ENCODE assay signal across 13 cellular contexts in the genomic region with DNA sequence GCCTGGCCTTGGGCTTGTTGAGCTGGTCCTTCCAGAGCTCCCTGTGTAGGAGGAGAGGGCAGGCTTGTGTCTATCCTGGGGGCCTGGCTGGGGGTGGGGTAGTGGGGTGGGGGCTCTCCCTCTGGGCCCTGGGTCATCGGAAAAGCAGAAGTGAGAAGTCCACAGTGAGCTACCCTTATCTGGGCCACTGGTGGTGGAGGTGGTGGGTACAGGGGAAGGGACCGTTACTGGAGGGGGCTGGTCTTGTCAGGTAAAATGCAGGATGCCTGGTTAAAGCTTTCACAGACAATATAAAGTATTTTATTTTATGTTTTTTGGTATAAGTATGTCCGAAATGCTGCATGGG. TPM values are rescaled to one million over a fixed set of nuclear protein-coding genes. Genes with fewer than 3 reads are reported as not detected.
DNase-seq lines count a peak whose midpoint lies in the region; ATAC-seq and TF ChIP-seq lines count a peak whose summit lies in the region.
"Had no signal": no experiment of that assay in that cellular context is flagged by ENCODE, and none has a peak within 500 bp of the region (broad histone marks: within the 10 kb centered on the region; RNA-seq: fewer than 3 reads in every experiment).

No MANE protein-coding gene starts in this region.

- no peaks in the 10 kb centered on the region for H3K36me3 Mint-ChIP-seq in Calu3 (ENCODE audit: insufficient read depth, unreplicated experiment)

- H3K9me2 ChIP-seq in DOHH2 (replicated peaks; ENCODE audit: control insufficient read depth, low read length): no peaks in the 10 kb centered on the region

- intact Hi-C loops in adrenal gland (cut with DNase I): no loop called here
- intact Hi-C loops in Calu3 (cut with micrococcal nuclease; ENCODE audit: unreplicated experiment): no loop called here
- intact Hi-C loops in posterior vena cava (cut with DNase I): no loop called here

- H3K9me3 ChIP-seq in DOHH2 (ENCODE audit: control insufficient read depth, insufficient read depth, low read length): no peaks in the 10 kb centered on the region
- H3K9me3 ChIP-seq in adrenal gland (replicated peaks in 1 of 3): no peaks in the 10 kb centered on the region

- H3K27ac Mint-ChIP-seq in Calu3 (ENCODE audit: unreplicated experiment): no peak overlapping the region
- H3K27ac Mint-ChIP-seq: progenitor cell of endocrine pancreas had no signal

- DNase-seq in adrenal gland (no peak), foreskin keratinocyte (no peak), Calu3 (no peak), posterior vena cava (ENCODE audit: low spot score) (no peak), left lobe of liver (ENCODE audit: low spot score) (no peak)
- DNase-seq: NCI-H2029 had no signal

- peaks cover 99% of the 10 kb centered on the region for H3K27me3 Mint-ChIP-seq in Calu3 (ENCODE audit: unreplicated experiment)

- H3K27me3 ChIP-seq in DOHH2 (ENCODE audit: control insufficient read depth, low read length): no peaks in the 10 kb centered on the region
- H3K27me3 ChIP-seq in adrenal gland: no peaks in the 10 kb centered on the region
- no peaks in the 10 kb centered on the region for H3K27me3 ChIP-seq in foreskin keratinocyte

- no peak overlapping the region for H3K4me3 Mint-ChIP-seq in Calu3 (ENCODE audit: low read depth, unreplicated experiment)

- peak overlapping the region; percentile 83 for H3K4me3 ChIP-seq in DOHH2 (ENCODE audit: low read length)
- H3K4me3 ChIP-seq in adrenal gland: no peak overlapping the region

- peak; percentile 29 for ATAC-seq in GM19438 (IDR thresholded peaks at IDR 0.05; ENCODE audit: low read depth, unreplicated experiment)
- peak; percentile 28 for ATAC-seq in HG03108 (IDR thresholded peaks at IDR 0.05; ENCODE audit: unreplicated experiment)
- ATAC-seq in foreskin keratinocyte: no peak
- no peak for ATAC-seq in left lobe of liver

- no peaks in the 10 kb centered on the region for H3K36me3 ChIP-seq in DOHH2 (ENCODE audit: control insufficient read depth, low read length)
- H3K36me3 ChIP-seq in adrenal gland (replicated peaks in 1 of 2): no peaks in the 10 kb centered on the region

- CTCF ChIA-PET in Calu3 (lab: Charles Lee): no interaction called here

- H3K4me1 Mint-ChIP-seq in Calu3 (ENCODE audit: low read depth, unreplicated experiment): no peaks in the 10 kb centered on the region

- peaks cover 6% of the 10 kb centered on the region; the same call in 1 of the 2 replicates for H3K79me2 ChIP-seq in DOHH2 (ENCODE audit: control insufficient read depth, low read length)

- no peaks in the 10 kb centered on the region for H4K20me1 ChIP-seq in DOHH2 (ENCODE audit: control insufficient read depth, insufficient read depth, low read depth, low read length)

- peak overlapping the region; percentile 56 for H3K27ac ChIP-seq in DOHH2 (ENCODE audit: low read depth, low read length)
- peak overlapping the region in 4 of 5 donors; percentile 7 to 87 (median 34) for H3K27ac ChIP-seq in adrenal gland
- no peak overlapping the region for H3K27ac ChIP-seq in foreskin keratinocyte

- peaks cover 26% of the 10 kb centered on the region for H3K4me1 ChIP-seq in DOHH2 (ENCODE audit: control insufficient read depth, low read length)
- no peaks in the 10 kb centered on the region for H3K4me1 ChIP-seq in adrenal gland (replicated peaks in 1 of 2)
- no peaks in the 10 kb centered on the region for H3K4me1 ChIP-seq in foreskin keratinocyte

- no peaks in the 10 kb centered on the region for H3K9me3 Mint-ChIP-seq in Calu3 (ENCODE audit: low read depth, unreplicated experiment)

- peak overlapping the region; percentile 78 for H3K4me2 ChIP-seq in DOHH2 (ENCODE audit: low read length)

- no peaks in the 10 kb centered on the region for H3F3A ChIP-seq in DOHH2 (ENCODE audit: control insufficient read depth, insufficient read depth)

- no peak for TF ChIP-seq POLR2A in adrenal gland (IDR thresholded peaks at IDR 0.05)

- BruUV-seq in Calu3 (replicated peaks; lab: Mats Ljungman, UMichigan): no TSS peak

- WGBS in adrenal gland, 4 donors: 60 to 73% (median 68%) methylated on average over 3 of the region's 3 CpGs

- TF ChIP-seq CTCF in DOHH2 (IDR thresholded peaks at IDR 0.05; ENCODE audit: low read depth, low read length, poor library complexity, severe bottlenecking): no peak
- TF ChIP-seq CTCF in adrenal gland (IDR thresholded peaks at IDR 0.05): no peak
- no peak for TF ChIP-seq CTCF in foreskin keratinocyte (conservative IDR thresholded peaks at IDR 0.05)
- TF ChIP-seq CTCF in Calu3 (IDR thresholded peaks at IDR 0.05; ENCODE audit: unreplicated experiment): no peak

RNA-seq across cellular contexts. Expression of a gene that starts 0.3 kb away (rescaled TPM):
- total RNA-seq in adrenal gland (10 to 100 TPM in 7 of 8 donors, 1 to 10 TPM in 1; 2.5 to 70.7 (median 24.8) TPM), foreskin keratinocyte (not detected in 2 replicates), Calu3 (2022) (not detected in 2 replicates), posterior vena cava (10 to 100 TPM in 1 of 2 donors, 1 to 10 TPM in 1; 3.3 to 13.5 TPM), left lobe of liver (3.2 TPM)
- polyA plus RNA-seq in adrenal gland (10 to 100 TPM in 2 of 3 donors, 1 to 10 TPM in 1; 9.7 to 19.1 (median 11.7) TPM), foreskin keratinocyte (not detected in 2 replicates)
- total RNA-seq: progenitor cell of endocrine pancreas had no signal
- polyA plus RNA-seq: BJ had no signal

RNA-seq across cellular contexts. Expression of a gene that starts 27.4 kb away (rescaled TPM):
- total RNA-seq in adrenal gland (under 1 TPM in 1 of 8 donors, not detected in 7; 0.41 TPM), foreskin keratinocyte (not detected in 2 replicates), Calu3 (2022) (not detected in 2 replicates), posterior vena cava (not detected), left lobe of liver (not detected)
- polyA plus RNA-seq in adrenal gland (under 1 TPM in 1 of 3 donors, not detected in 2; 0.10 TPM), foreskin keratinocyte (not detected in 2 replicates)
- total RNA-seq: cardiac septum, kidney epithelial cell had no signal
- polyA plus RNA-seq: BJ had no signal

RNA-seq across cellular contexts. Expression of a gene that starts 30.0 kb away (rescaled TPM):
- not detected for total RNA-seq in adrenal gland
- polyA plus RNA-seq in adrenal gland: not detected
- not detected in 2 replicates for total RNA-seq in foreskin keratinocyte
- not detected in 2 replicates for polyA plus RNA-seq in foreskin keratinocyte
- total RNA-seq in Calu3 (2022): not detected in 2 replicates
- total RNA-seq in posterior vena cava: not detected
- not detected for total RNA-seq in left lobe of liver
- total RNA-seq: cardiac septum, kidney epithelial cell, progenitor cell of endocrine pancreas had no signal
- polyA plus RNA-seq: BJ had no signal

RNA-seq across cellular contexts. Expression of a gene that starts 40.5 kb away (rescaled TPM):
- total RNA-seq in adrenal gland (10 to 100 TPM in 3 of 8 donors, 1 to 10 TPM in 5; 1.5 to 34.0 (median 9.4) TPM), foreskin keratinocyte (not detected in 2 replicates), Calu3 (2022) (not detected in 2 replicates), posterior vena cava (under 1 TPM; 0.19 to 0.42 TPM), left lobe of liver (1.1 TPM)
- polyA plus RNA-seq in adrenal gland (1 to 10 TPM; 1.1 to 3.0 (median 2.4) TPM), foreskin keratinocyte (not detected in 2 replicates)
- total RNA-seq: cardiac septum, kidney epithelial cell, progenitor cell of endocrine pancreas had no signal
- polyA plus RNA-seq: BJ had no signal

RNA-seq across cellular contexts. Expression of a gene that starts 45.3 kb away (rescaled TPM):
- 1 to 10 TPM; 1.1 to 5.9 (median 2.8) TPM for total RNA-seq in adrenal gland
- 1 to 10 TPM; 1.2 to 5.1 (median 3.6) TPM for polyA plus RNA-seq in adrenal gland
- total RNA-seq in foreskin keratinocyte: not detected in 2 replicates
- not detected in 2 replicates for polyA plus RNA-seq in foreskin keratinocyte
- total RNA-seq in Calu3 (2022): not detected in 2 replicates
- 1 to 10 TPM; 3.0 to 4.8 TPM for total RNA-seq in posterior vena cava
- 1.7 TPM for total RNA-seq in left lobe of liver
- total RNA-seq: kidney epithelial cell, progenitor cell of endocrine pancreas had no signal
- polyA plus RNA-seq: BJ had no signal

Comparison
In these comparisons a context has a peak if more than half of its experiments do, and no peak if none do; other contexts are left out.
1. ATAC-seq: peak in GM19438 (single experiment) and HG03108 (single experiment); none in foreskin keratinocyte (single experiment) and left lobe of liver (single experiment).